Comparison of ENCODE assay signal across 16 cellular contexts in the genomic region with DNA sequence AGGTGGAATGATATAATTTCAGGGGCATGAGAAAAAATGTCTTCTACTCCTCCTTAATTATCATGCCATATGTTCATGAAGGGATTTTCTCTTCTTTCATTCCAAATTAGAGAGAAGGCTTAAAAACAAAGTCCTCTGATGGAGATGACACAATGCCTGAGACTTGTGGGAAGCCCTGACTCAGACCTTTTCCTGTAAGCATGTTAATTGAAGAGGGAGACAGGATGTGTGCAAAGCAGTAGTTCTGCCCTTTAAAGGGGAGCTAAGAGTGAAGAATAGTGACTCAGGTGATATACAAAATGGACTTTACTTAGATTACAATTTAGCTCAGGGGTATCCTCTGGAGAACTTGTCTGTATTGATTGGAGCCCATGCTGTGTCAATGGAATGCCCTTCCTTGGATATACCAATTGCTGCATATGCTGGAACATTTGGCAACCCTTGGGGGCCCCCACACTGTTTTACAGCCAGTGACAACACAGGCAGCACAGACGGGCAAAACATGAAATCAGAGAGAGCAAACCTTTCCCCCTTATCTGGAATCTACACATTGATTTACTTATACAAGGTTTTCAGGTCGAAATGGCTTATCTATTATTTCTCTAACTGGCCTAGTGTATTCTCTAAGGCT.
DNase-seq lines count a peak whose midpoint lies in the region; FAIRE-seq and TF ChIP-seq lines count a peak whose summit lies in the region.
"Had no signal": no experiment of that assay in that cellular context is flagged by ENCODE, and none has a peak within 500 bp of the region (broad histone marks: within the 10 kb centered on the region; RNA-seq: fewer than 3 reads in every experiment).

No MANE protein-coding gene starts in this region.

- H3K9ac ChIP-seq in astrocyte (ENCODE audit: low read length) = no peak overlapping the region

- H3K36me3 Mint-ChIP-seq in astrocyte (ENCODE audit: low read depth, unreplicated experiment) = no peaks in the 10 kb centered on the region
- H3K36me3 Mint-ChIP-seq in Calu3 (ENCODE audit: insufficient read depth, unreplicated experiment) = no peaks in the 10 kb centered on the region
- H3K36me3 Mint-ChIP-seq in activated T-helper 2 cell treated with anti-CD3 and anti-CD28 coated beads, Interferon-gamma antibody, Interleukin-2, Interleukin-4, amounts not matched to agents 10 μg/mL and 5 μg/mL and 100 μg/mL, durations not matched to agents 14 hours and 24 hours and 36 hours (ENCODE audit: low read depth) = no peaks in the 10 kb centered on the region
- H3K36me3 Mint-ChIP-seq: CD4-positive, alpha-beta memory T cell had no signal

- H3K27ac ChIP-seq in astrocyte (ENCODE audit: low read depth, low read length) = no peak overlapping the region
- H3K27ac ChIP-seq: stomach had no signal

- no peaks in the 10 kb centered on the region for H3K79me2 ChIP-seq in astrocyte (ENCODE audit: insufficient read depth, low read length)

- intact Hi-C loops in Calu3 (cut with micrococcal nuclease; ENCODE audit: unreplicated experiment) = no loop called here
- intact Hi-C loops in activated T-helper 2 cell treated with anti-CD3 and anti-CD28 coated beads, Interferon-gamma antibody, Interleukin-2, Interleukin-4, amounts not matched to agents 10 μg/mL and 5 μg/mL and 100 μg/mL, durations not matched to agents 14 hours and 24 hours and 36 hours (cut with micrococcal nuclease) = no loop called here

- H2AFZ ChIP-seq in astrocyte (ENCODE audit: low read depth, low read length) = peak overlapping the region; percentile 21

- H3K27me3 ChIP-seq in astrocyte (ENCODE audit: insufficient read depth, low read length) = no peaks in the 10 kb centered on the region
- H3K27me3 ChIP-seq: stomach had no signal

- no peaks in the 10 kb centered on the region for H3K9me3 Mint-ChIP-seq in astrocyte (ENCODE audit: unreplicated experiment)
- H3K9me3 Mint-ChIP-seq in Calu3 (ENCODE audit: low read depth, unreplicated experiment) = peaks cover 5% of the 10 kb centered on the region
- peaks cover 58% of the 10 kb centered on the region for H3K9me3 Mint-ChIP-seq in activated T-helper 2 cell treated with anti-CD3 and anti-CD28 coated beads, Interferon-gamma antibody, Interleukin-2, Interleukin-4, amounts not matched to agents 10 μg/mL and 5 μg/mL and 100 μg/mL, durations not matched to agents 14 hours and 24 hours and 36 hours

- H3K27me3 Mint-ChIP-seq in astrocyte (ENCODE audit: low read depth, unreplicated experiment) = no peaks in the 10 kb centered on the region
- no peaks in the 10 kb centered on the region for H3K27me3 Mint-ChIP-seq in Calu3 (ENCODE audit: unreplicated experiment)
- H3K27me3 Mint-ChIP-seq in activated T-helper 2 cell treated with anti-CD3 and anti-CD28 coated beads, Interferon-gamma antibody, Interleukin-2, Interleukin-4, amounts not matched to agents 10 μg/mL and 5 μg/mL and 100 μg/mL, durations not matched to agents 14 hours and 24 hours and 36 hours (ENCODE audit: low read depth) = no peaks in the 10 kb centered on the region
- H3K27me3 Mint-ChIP-seq: CD4-positive, alpha-beta memory T cell had no signal

- H4K20me1 ChIP-seq in astrocyte (ENCODE audit: insufficient read depth, low read length) = no peaks in the 10 kb centered on the region

- H3K27ac Mint-ChIP-seq in astrocyte (ENCODE audit: unreplicated experiment) (peak overlapping the region; percentile 95), Calu3 (ENCODE audit: unreplicated experiment) (no peak overlapping the region)
- H3K27ac Mint-ChIP-seq in activated T-helper 2 cell treated with anti-CD3 and anti-CD28 coated beads, Interferon-gamma antibody, Interleukin-2, Interleukin-4, amounts not matched to agents 10 μg/mL and 5 μg/mL and 100 μg/mL, durations not matched to agents 14 hours and 24 hours and 36 hours = no peak overlapping the region
- H3K27ac Mint-ChIP-seq: CD4-positive, alpha-beta memory T cell; T-helper 2 cell treated with Interferon-gamma antibody and Interleukin-4, amounts not matched to agents 5 μg/mL and 100 μg/mL, for 36 hours had no signal

- CTCF ChIA-PET in Calu3 (lab: Charles Lee) = no interaction called here

- peak overlapping the region; percentile 15 for H3K4me2 ChIP-seq in astrocyte (ENCODE audit: low read length)

- H3K4me1 ChIP-seq in astrocyte (ENCODE audit: insufficient read depth, low read length) = peaks cover 3% of the 10 kb centered on the region
- H3K4me1 ChIP-seq: stomach had no signal

- no TSS peak for BruUV-seq in Calu3 (replicated peaks; lab: Mats Ljungman, UMichigan)

- H3K4me1 Mint-ChIP-seq in astrocyte (ENCODE audit: low read depth, unreplicated experiment) (peaks cover 21% of the 10 kb centered on the region), Calu3 (ENCODE audit: low read depth, unreplicated experiment) (no peaks in the 10 kb centered on the region)
- no peaks in the 10 kb centered on the region for H3K4me1 Mint-ChIP-seq in activated T-helper 2 cell treated with anti-CD3 and anti-CD28 coated beads, Interferon-gamma antibody, Interleukin-2, Interleukin-4, amounts not matched to agents 10 μg/mL and 5 μg/mL and 100 μg/mL, durations not matched to agents 14 hours and 24 hours and 36 hours (ENCODE audit: low read depth)
- H3K4me1 Mint-ChIP-seq: CD4-positive, alpha-beta memory T cell had no signal

- no peak for TF ChIP-seq CTCF in astrocyte (IDR thresholded peaks at IDR 0.05; ENCODE audit: insufficient read depth, low read depth, low read length)
- no peak for TF ChIP-seq CTCF in Calu3 (IDR thresholded peaks at IDR 0.05; ENCODE audit: unreplicated experiment)

- no peak overlapping the region for H3K4me3 Mint-ChIP-seq in astrocyte (ENCODE audit: unreplicated experiment)
- H3K4me3 Mint-ChIP-seq in Calu3 (ENCODE audit: low read depth, unreplicated experiment) = no peak overlapping the region
- no peak overlapping the region for H3K4me3 Mint-ChIP-seq in activated T-helper 2 cell treated with anti-CD3 and anti-CD28 coated beads, Interferon-gamma antibody, Interleukin-2, Interleukin-4, amounts not matched to agents 10 μg/mL and 5 μg/mL and 100 μg/mL, durations not matched to agents 14 hours and 24 hours and 36 hours (ENCODE audit: low read depth)
- H3K4me3 Mint-ChIP-seq: CD4-positive, alpha-beta memory T cell; T-helper 2 cell treated with Interferon-gamma antibody and Interleukin-4, amounts not matched to agents 5 μg/mL and 100 μg/mL, for 36 hours had no signal

- H3K4me3 ChIP-seq in astrocyte (ENCODE audit: insufficient read depth, low read depth, low read length) = no peak overlapping the region
- H3K4me3 ChIP-seq: stomach had no signal

- H3K9me3 ChIP-seq in astrocyte (ENCODE audit: insufficient read depth, low read depth, low read length) = no peaks in the 10 kb centered on the region

- FAIRE-seq in astrocyte (lab: Jason Lieb, UNC) = no peak

- peak; percentile 34 for DNase-seq in NCI-H82 (lab: John Stamatoyannopoulos, UW)
- no peak for DNase-seq in NCI-H82 treated with DMSO at 0.1 percent for 48 hours (lab: John Stamatoyannopoulos, UW; ENCODE audit: unreplicated experiment)
- DNase-seq in astrocyte (ENCODE audit: low read depth) = peak; percentile 59
- DNase-seq in iPS DF 19.7 (ENCODE audit: low read depth, low spot score) = peak; percentile 42
- peak; percentile 9 for DNase-seq in stromal cell of bone marrow (ENCODE audit: low read depth)
- DNase-seq in Calu3 = no peak
- no peak for DNase-seq in activated T-helper 2 cell treated with anti-CD3 and anti-CD28 coated beads, Interferon-gamma antibody, Interleukin-2, Interleukin-4, amounts not matched to agents 10 μg/mL and 5 μg/mL and 100 μg/mL, durations not matched to agents 14 hours and 24 hours and 36 hours (ENCODE audit: low spot score)
- no peak for DNase-seq in AG08395 (ENCODE audit: low spot score)
- DNase-seq: activated CD4-positive, alpha-beta T cell treated with anti-CD3 and anti-CD28 coated beads for 48 hours; CD4-positive, alpha-beta memory T cell; GDM1; midbrain; NCI-H1105; stimulated activated CD4-positive, alpha-beta T cell treated with anti-CD3 and anti-CD28 coated beads, Interleukin-12 subunit alpha, Interleukin-12 subunit beta, amount 100 ng/mL, for 4 hours; stomach had no signal

- H3K36me3 ChIP-seq in astrocyte (ENCODE audit: insufficient read depth, low read length) = no peaks in the 10 kb centered on the region
- H3K36me3 ChIP-seq: stomach had no signal

Comparison
In these comparisons a context has a peak if more than half of its experiments do, and no peak if none do; other contexts are left out.
1. DNase-seq: peak in NCI-H82 (single experiment), astrocyte (single experiment), iPS DF 19.7 (single experiment) and stromal cell of bone marrow (single experiment); none in NCI-H82 treated with DMSO at 0.1 percent for 48 hours (single experiment), Calu3 (single experiment), activated T-helper 2 cell treated with anti-CD3 and anti-CD28 coated beads, Interferon-gamma antibody, Interleukin-2, Interleukin-4, amounts not matched to agents 10 μg/mL and 5 μg/mL and 100 μg/mL, durations not matched to agents 14 hours and 24 hours and 36 hours (single experiment) and AG08395 (single experiment).